ENCODE assay signal across 1 cellular context in genomic region chr10:46052791-46053375, GRCh38.
TF ChIP-seq lines count a peak whose summit lies in the region.

No MANE protein-coding gene starts in this region.

TF ChIP-seq in WTC11, 78 proteins besides CTCF, POLR2A, EP300 and RAD21 (continued from another document):
- TF ChIP-seq ZBTB43 (CRISPR knock-in tag; IDR thresholded peaks at IDR 0.05) (no peak), ATF3 (CRISPR knock-in tag; conservative IDR thresholded peaks at IDR 0.05) (no peak), PREB (CRISPR knock-in tag; IDR thresholded peaks at IDR 0.05; ENCODE audit: borderline replicate concordance) (no peak), PRDM15 (CRISPR knock-in tag; IDR thresholded peaks at IDR 0.05) (no peak), KAT7 (CRISPR knock-in tag; IDR thresholded peaks at IDR 0.05; ENCODE audit: borderline replicate concordance) (no peak), TCF7 (CRISPR knock-in tag; IDR thresholded peaks at IDR 0.05; ENCODE audit: low read depth) (no peak), ZNF425 (CRISPR knock-in tag; conservative IDR thresholded peaks at IDR 0.05) (no peak), TP53 (CRISPR knock-in tag; IDR thresholded peaks at IDR 0.05) (no peak), NR1H2 (CRISPR knock-in tag; IDR thresholded peaks at IDR 0.05) (no peak), SMAD4 (CRISPR knock-in tag; IDR thresholded peaks at IDR 0.05) (no peak), ZNF396 (CRISPR knock-in tag; IDR thresholded peaks at IDR 0.05; ENCODE audit: borderline replicate concordance) (no peak), ETV6 (CRISPR knock-in tag; IDR thresholded peaks at IDR 0.05) (no peak), MXD4 (CRISPR knock-in tag; IDR thresholded peaks at IDR 0.05; ENCODE audit: borderline replicate concordance) (no peak)
